29 cellular contexts compared by ENCODE assay signal in the genomic region with DNA sequence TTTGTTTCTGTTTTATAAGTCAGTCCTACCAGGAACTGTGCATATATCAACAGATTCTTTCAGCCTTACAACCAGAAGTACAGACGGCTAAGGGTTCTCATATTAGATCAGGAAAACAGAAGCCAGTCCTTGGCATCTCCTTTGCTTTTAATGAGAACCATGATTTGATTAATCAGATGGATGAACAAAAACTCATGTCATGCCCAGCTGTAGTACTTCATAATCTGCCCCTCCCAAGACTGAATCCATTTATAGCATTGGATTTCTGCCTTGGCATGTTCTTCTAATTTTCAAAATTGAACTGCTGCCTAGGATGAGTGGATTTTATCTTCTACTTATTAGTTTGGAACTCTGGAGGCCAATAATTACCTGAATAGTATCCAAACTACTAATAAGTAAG.
"Had no signal": no experiment of that assay in that cellular context is flagged by ENCODE, and none has a peak within 500 bp of the region (broad histone marks: within the 10 kb centered on the region; RNA-seq: fewer than 3 reads in every experiment).

No MANE protein-coding gene starts in this region.

- H3K4me3 ChIP-seq: adrenal gland, body of pancreas, breast epithelium had no signal

- H3K36me3 ChIP-seq: adrenal gland, brain microvascular endothelial cell, breast epithelium had no signal

- H3K9me3 ChIP-seq: adrenal gland, body of pancreas had no signal

- H3K27ac ChIP-seq: adrenal gland, body of pancreas, brain microvascular endothelial cell, breast epithelium, VCaP had no signal

- H3K4me1 ChIP-seq: adrenal gland, body of pancreas, breast epithelium had no signal

- DNase-seq: activated B cell treated with CpG ODN at 0.5 μM for 24 hours; activated CD4-positive, alpha-beta memory T cell treated with anti-CD3 and anti-CD28 coated beads for 36 hours; activated CD4-positive, alpha-beta T cell treated with anti-CD3 and anti-CD28 coated beads for 4 hours; activated CD4-positive, alpha-beta T cell treated with anti-CD3 and anti-CD28 coated beads, Interleukin-2, amount 10 ng/mL, durations not matched to agents 24 days and 14 days; activated CD4-positive, alpha-beta T cell treated with anti-CD3 and anti-CD28 coated beads, Interleukin-2, amount 50 U/mL, for 1 hour; activated CD4-positive, alpha-beta T cell treated with anti-CD3 and anti-CD28 coated beads, Interleukin-2, amount 50 U/mL, for 4 hours; activated CD4-positive, CD25-positive, alpha-beta regulatory T cell treated with anti-CD3 and anti-CD28 coated beads, Interleukin-2, amount 50 U/mL, for 72 hours; activated CD8-positive, alpha-beta memory T cell treated with anti-CD3 and anti-CD28 coated beads, Interleukin-2, amount 50 U/mL, for 4 hours; activated CD8-positive, alpha-beta T cell treated with anti-CD3 and anti-CD28 coated beads for 36 hours; activated effector memory CD4-positive, alpha-beta T cell treated with anti-CD3 and anti-CD28 coated beads, Interleukin-2, amount 50 U/mL, for 16 hours; activated gamma-delta T cell treated with Interleukin-2 at 50 U/mL for 16 hours; activated naive CD4-positive, alpha-beta T cell; activated naive CD4-positive, alpha-beta T cell treated with anti-CD3 and anti-CD28 coated beads for 36 hours; activated naive CD4-positive, alpha-beta T cell treated with anti-CD3 and anti-CD28 coated beads, Interleukin-2, amount 50 U/mL, for 16 hours; activated naive CD8-positive, alpha-beta T cell treated with anti-CD3 and anti-CD28 coated beads for 36 hours; activated T-cell treated with anti-CD3 and anti-CD28 coated beads for 4 hours; activated T-cell treated with anti-CD3 and anti-CD28 coated beads, Interleukin-2, amount 50 U/mL, for 1 hour; activated T-cell treated with anti-CD3 and anti-CD28 coated beads, Interleukin-2, amount 50 U/mL, for 4 hours; activated T-cell treated with anti-CD3 and anti-CD28 coated beads, Interleukin-2, amount 50 U/mL, for 72 hours; adrenal gland; amniotic stem cell; aorta; body of pancreas; brain microvascular endothelial cell; central memory CD4-positive, alpha-beta T cell; T-helper 2 cell; T-helper 9 cell had no signal

- H3K27me3 ChIP-seq: adrenal gland, body of pancreas, brain microvascular endothelial cell, breast epithelium had no signal
